Comparison of ENCODE assay signal across 17 cellular contexts in the genomic region with DNA sequence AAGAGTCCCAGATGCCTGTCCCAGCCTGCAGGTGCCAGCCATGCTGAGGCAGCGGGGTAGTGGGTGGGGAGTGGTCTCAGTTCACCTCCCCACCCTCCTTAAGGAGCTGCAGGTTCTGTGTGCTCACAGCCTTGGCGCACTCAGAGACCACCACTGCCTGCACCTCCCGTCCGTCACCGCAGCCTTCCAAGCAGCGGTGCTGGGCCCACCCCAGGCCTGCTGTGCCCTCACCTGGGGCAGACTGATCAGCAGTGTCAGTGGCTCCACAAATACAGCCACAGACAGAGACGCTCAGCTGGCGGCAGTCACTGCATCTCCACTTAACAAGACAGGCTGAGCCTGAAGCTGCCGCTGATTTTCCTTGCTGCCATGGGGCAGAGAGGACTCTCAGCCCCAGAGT.
"Had no signal": no experiment of that assay in that cellular context is flagged by ENCODE, and none has a peak within 500 bp of the region (broad histone marks: within the 10 kb centered on the region; RNA-seq: fewer than 3 reads in every experiment).

No MANE protein-coding gene starts in this region.

- H3K27me3 ChIP-seq: breast epithelium, gastrocnemius medialis, hepatocyte, right lobe of liver, uterus had no signal

- H3K4me3 Mint-ChIP-seq: activated CD8-positive, alpha-beta memory T cell treated with anti-CD3 and anti-CD28 coated beads, Interleukin-2, amount 10 ng/mL, durations not matched to agents 7 days and 5 days; activated naive CD4-positive, alpha-beta T cell treated with anti-CD3 and anti-CD28 coated beads, Interleukin-2, amount 50 U/mL, for 24 hours; activated T-cell treated with anti-CD3 and anti-CD28 coated beads, Interleukin-2, amount 50 U/mL, for 24 hours had no signal

- H3K27ac ChIP-seq: hepatocyte, right lobe of liver had no signal

- H3K27ac Mint-ChIP-seq: activated CD8-positive, alpha-beta memory T cell treated with anti-CD3 and anti-CD28 coated beads, Interleukin-2, amount 10 ng/mL, durations not matched to agents 7 days and 5 days; activated naive CD4-positive, alpha-beta T cell treated with anti-CD3 and anti-CD28 coated beads, Interleukin-2, amount 50 U/mL, for 24 hours had no signal

- H3K36me3 ChIP-seq: breast epithelium, uterus had no signal

- H3K9me3 ChIP-seq: breast epithelium, gastrocnemius medialis, right lobe of liver, uterus had no signal

- ATAC-seq: activated CD8-positive, alpha-beta memory T cell treated with anti-CD3 and anti-CD28 coated beads, Interleukin-2, amount 10 ng/mL, durations not matched to agents 7 days and 5 days; gastrocnemius medialis; right lobe of liver had no signal

- H3K9me3 Mint-ChIP-seq: activated naive CD4-positive, alpha-beta T cell treated with anti-CD3 and anti-CD28 coated beads, Interleukin-2, amount 50 U/mL, for 24 hours; activated T-cell treated with anti-CD3 and anti-CD28 coated beads, Interleukin-2, amount 50 U/mL, for 24 hours had no signal

- DNase-seq: activated CD4-positive, alpha-beta T cell treated with anti-CD3 and anti-CD28 coated beads, Interleukin-2, amount 50 U/mL, for 48 hours; activated CD4-positive, CD25-positive, alpha-beta regulatory T cell treated with anti-CD3 and anti-CD28 coated beads, Interleukin-2, amount 50 U/mL, for 72 hours; activated CD8-positive, alpha-beta memory T cell treated with anti-CD3 and anti-CD28 coated beads, Interleukin-2, amount 10 ng/mL, durations not matched to agents 7 days and 5 days; activated effector memory CD4-positive, alpha-beta T cell treated with Interleukin-2 at 50 U/mL for 16 hours; activated T-cell treated with anti-CD3 and anti-CD28 coated beads, Interleukin-2, amount 50 U/mL, for 24 hours; gastrocnemius medialis; midbrain; nucleus accumbens; right lobe of liver; stimulated activated CD4-positive, alpha-beta T cell treated with anti-CD3 and anti-CD28 coated beads, Interleukin-12 subunit alpha, Interleukin-12 subunit beta, amount 100 ng/mL, for 4 hours; stimulated activated CD4-positive, alpha-beta T cell treated with anti-CD3 and anti-CD28 coated beads, Interleukin-2, amount 100 ng/mL, for 48 hours; stimulated activated naive CD4-positive, alpha-beta T cell treated with Interleukin-2 at 50 U/mL for 16 hours; uterus had no signal

- FAIRE-seq: endothelial cell of umbilical vein had no signal

- H3K4me1 Mint-ChIP-seq: activated CD8-positive, alpha-beta memory T cell treated with anti-CD3 and anti-CD28 coated beads, Interleukin-2, amount 10 ng/mL, durations not matched to agents 7 days and 5 days; activated naive CD4-positive, alpha-beta T cell treated with anti-CD3 and anti-CD28 coated beads, Interleukin-2, amount 50 U/mL, for 24 hours had no signal

- H3K4me3 ChIP-seq: breast epithelium, gastrocnemius medialis, hepatocyte, right lobe of liver, uterus had no signal

- H3K27me3 Mint-ChIP-seq: activated CD8-positive, alpha-beta memory T cell treated with anti-CD3 and anti-CD28 coated beads, Interleukin-2, amount 10 ng/mL, durations not matched to agents 7 days and 5 days; activated naive CD4-positive, alpha-beta T cell treated with anti-CD3 and anti-CD28 coated beads, Interleukin-2, amount 50 U/mL, for 24 hours; activated T-cell treated with anti-CD3 and anti-CD28 coated beads, Interleukin-2, amount 50 U/mL, for 24 hours had no signal
